ENCODE assay signal across 8 cellular contexts in genomic region chr6:105810105-105810921, GRCh38.
DNase-seq lines count a peak whose midpoint lies in the region; ATAC-seq, FAIRE-seq and TF ChIP-seq lines count a peak whose summit lies in the region.

No MANE protein-coding gene starts in this region.

- DNase-seq in GM04503 (ENCODE audit: low read depth) (peak; percentile 65), NCI-H524 (lab: John Stamatoyannopoulos, UW) (peak; percentile 71 to 92), keratinocyte (ENCODE audit: low read depth, low spot score) (peak; percentile 74), GM10248 (ENCODE audit: extremely low spot score) (no peak), NCI-H345 treated with DMSO at 0.1 percent for 48 hours (lab: John Stamatoyannopoulos, UW; ENCODE audit: unreplicated experiment) (no peak)
- DNase-seq in activated effector memory CD4-positive, alpha-beta T cell treated with anti-CD3 and anti-CD28 coated beads, Interleukin-2, amount 50 U/mL, for 16 hours = peak; percentile 80

- no peak overlapping the region for H3K27ac Mint-ChIP-seq in stimulated activated memory B cell treated with anti-CD40 and anti-IgM and Interleukin-4, amounts not matched to agents 10 μg/mL and 1 μg/mL and 100 μg/mL, for 72 hours

- H3K4me1 ChIP-seq in keratinocyte (ENCODE audit: control insufficient read depth, extremely low read depth, insufficient read depth, low read length) = peaks cover 31% of the 10 kb centered on the region

- peak; percentile 98 for FAIRE-seq in keratinocyte (lab: Jason Lieb, UNC)

- no peaks in the 10 kb centered on the region for H3K9me3 Mint-ChIP-seq in stimulated activated memory B cell treated with anti-CD40 and anti-IgM and Interleukin-4, amounts not matched to agents 10 μg/mL and 1 μg/mL and 100 μg/mL, for 72 hours

- H3K9me1 ChIP-seq in keratinocyte (ENCODE audit: control insufficient read depth, extremely low read depth, insufficient read depth, low read length) = no peaks in the 10 kb centered on the region

- H3K27me3 ChIP-seq in keratinocyte (ENCODE audit: control insufficient read depth, extremely low read depth, insufficient read depth, low read length) = no peaks in the 10 kb centered on the region

- no peaks in the 10 kb centered on the region for H3K36me3 ChIP-seq in keratinocyte (ENCODE audit: control insufficient read depth in 2 of 2, extremely low read depth in 1 of 2, insufficient read depth in 2 of 2, low read length in 2 of 2)

- TF ChIP-seq CTCF in keratinocyte (optimal IDR thresholded peaks at IDR 0.05 in 1 of 3, IDR thresholded peaks at IDR 0.05 in 1 of 3, conservative IDR thresholded peaks at IDR 0.05 in 1 of 3; ENCODE audit: extremely low read depth in 1 of 3, insufficient read depth in 2 of 3, low read length in 3 of 3) = no peak
- no peak for TF ChIP-seq CTCF in GM10248 (IDR thresholded peaks at IDR 0.05; ENCODE audit: control extremely low read depth, extremely low read depth, low read depth, missing control alignments)

- POLR2A ChIA-PET in GM10248 (lab: Yijun Ruan, JAX) = no interaction called here

- peak; percentile 62 for ATAC-seq in HG02610 (IDR thresholded peaks at IDR 0.05; ENCODE audit: unreplicated experiment)
- ATAC-seq in stimulated activated memory B cell treated with anti-CD40 and anti-IgM and Interleukin-4, amounts not matched to agents 10 μg/mL and 1 μg/mL and 100 μg/mL, for 72 hours = peak; percentile 52

- CTCF ChIA-PET in GM10248 (lab: Yijun Ruan, JAX) = interaction anchor here (1.2 to 2.6 kb wide), 3 partner anchors 12 to 89 kb away, joined by 3 to 6 read pairs (median 3); no protein-coding TSS in a partner anchor

- no peaks in the 10 kb centered on the region for H4K20me1 ChIP-seq in keratinocyte (ENCODE audit: control insufficient read depth, extremely low read depth, insufficient read depth, low read length)

- no peaks in the 10 kb centered on the region for H3K9me3 ChIP-seq in keratinocyte (ENCODE audit: control insufficient read depth, low read depth, low read length)

- H2AFZ ChIP-seq in keratinocyte (ENCODE audit: control insufficient read depth, low read length) = no peak overlapping the region

- peak overlapping the region; percentile 77 for H3K27ac ChIP-seq in keratinocyte (ENCODE audit: control insufficient read depth, insufficient read depth, low read length)

- dilution Hi-C loops in keratinocyte (cut with MboI; ENCODE audit: extremely low pct_ligation_motif_present, low sequenced_read_pairs) = no loop called here

- no peaks in the 10 kb centered on the region for H3K79me2 ChIP-seq in keratinocyte (ENCODE audit: control insufficient read depth, insufficient read depth, low read length)

- no peak overlapping the region for H3K4me3 Mint-ChIP-seq in stimulated activated memory B cell treated with anti-CD40 and anti-IgM and Interleukin-4, amounts not matched to agents 10 μg/mL and 1 μg/mL and 100 μg/mL, for 72 hours

- H3K4me2 ChIP-seq in keratinocyte (ENCODE audit: control insufficient read depth, extremely low read depth, insufficient read depth, low read depth, low read length) = peak overlapping the region; percentile 58

- H3K27me3 Mint-ChIP-seq in stimulated activated memory B cell treated with anti-CD40 and anti-IgM and Interleukin-4, amounts not matched to agents 10 μg/mL and 1 μg/mL and 100 μg/mL, for 72 hours = peaks cover 7% of the 10 kb centered on the region

- no peaks in the 10 kb centered on the region for H3K36me3 Mint-ChIP-seq in stimulated activated memory B cell treated with anti-CD40 and anti-IgM and Interleukin-4, amounts not matched to agents 10 μg/mL and 1 μg/mL and 100 μg/mL, for 72 hours

- H3K9ac ChIP-seq in keratinocyte (ENCODE audit: control insufficient read depth, extremely low read depth, insufficient read depth, low read length) = peak overlapping the region; percentile 13

- no peak overlapping the region for H3K4me3 ChIP-seq in keratinocyte (ENCODE audit: control insufficient read depth in 2 of 3, extremely low read depth in 1 of 3, insufficient read depth in 2 of 3, low read depth in 1 of 3, low read length in 3 of 3)

- peaks cover 6% of the 10 kb centered on the region for H3K4me1 Mint-ChIP-seq in stimulated activated memory B cell treated with anti-CD40 and anti-IgM and Interleukin-4, amounts not matched to agents 10 μg/mL and 1 μg/mL and 100 μg/mL, for 72 hours

Comparison
In these comparisons a context has a peak if more than half of its experiments do, and no peak if none do; other contexts are left out.
1. DNase-seq: peak in GM04503 (single experiment), NCI-H524 (2 of 2), activated effector memory CD4-positive, alpha-beta T cell treated with anti-CD3 and anti-CD28 coated beads, Interleukin-2, amount 50 U/mL, for 16 hours (single experiment) and keratinocyte (single experiment); none in GM10248 (single experiment) and NCI-H345 treated with DMSO at 0.1 percent for 48 hours (single experiment).